17 cellular contexts compared by ENCODE assay signal in the genomic region with DNA sequence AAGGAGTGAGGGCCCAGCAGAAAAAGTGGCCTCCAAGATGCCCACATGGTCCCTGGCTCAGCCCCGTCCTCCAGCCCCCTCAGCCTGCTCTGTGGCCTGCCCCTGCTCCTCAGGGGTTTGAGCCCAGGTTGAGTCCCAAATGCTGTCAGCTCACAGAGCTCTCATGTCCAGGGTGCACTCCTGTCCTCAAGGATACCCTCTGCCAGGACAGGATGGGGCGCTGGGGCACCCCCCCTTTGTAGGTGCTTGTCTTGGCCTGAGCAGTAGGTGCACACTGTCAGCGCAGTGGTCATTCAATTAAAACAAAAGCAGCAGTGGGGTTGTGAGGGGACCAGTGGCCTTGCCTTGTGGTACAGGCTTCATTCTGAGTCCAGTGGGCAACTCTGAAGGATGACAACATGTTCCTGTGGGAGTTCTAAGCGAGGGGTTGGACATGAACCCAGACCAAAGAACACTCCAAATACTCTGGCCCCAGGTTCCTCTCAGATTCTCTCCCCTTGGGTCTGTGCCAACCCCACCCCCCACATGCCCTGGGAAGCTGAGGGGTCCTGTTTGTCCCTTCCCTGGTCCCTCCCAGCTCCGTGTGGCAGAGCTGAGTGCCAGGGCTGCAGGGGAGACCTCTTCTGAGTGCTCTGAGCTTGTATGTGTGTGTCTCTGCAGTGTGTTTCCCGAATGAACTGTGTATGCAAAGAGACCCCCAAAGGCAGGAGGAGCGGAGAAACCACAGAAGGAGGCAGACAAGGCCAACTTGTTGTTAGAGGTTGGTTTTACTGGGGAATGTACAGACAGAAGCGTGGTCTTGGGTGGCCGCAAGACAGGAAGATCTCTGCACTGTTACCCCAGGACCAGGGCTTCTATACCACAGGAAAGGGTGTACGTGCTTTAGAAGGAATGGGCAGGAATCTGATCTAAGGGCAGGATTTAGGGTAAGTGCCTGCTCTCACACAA.
DNase-seq lines count a peak whose midpoint lies in the region; ATAC-seq and TF ChIP-seq lines count a peak whose summit lies in the region.
"Had no signal": no experiment of that assay in that cellular context is flagged by ENCODE, and none has a peak within 500 bp of the region (broad histone marks: within the 10 kb centered on the region; RNA-seq: fewer than 3 reads in every experiment).

No MANE protein-coding gene starts in this region.

- H3K9me3 ChIP-seq in lower lobe of right lung, result peaks cover 13% of the 10 kb centered on the region

- no peak for DNase-seq in activated CD8-positive, alpha-beta T cell treated with anti-CD3 and anti-CD28 coated beads, Interleukin-2, amount 10 ng/mL, durations not matched to agents 7 days and 5 days
- no peak for DNase-seq in activated CD8-positive, alpha-beta T cell treated with anti-CD3 and anti-CD28 coated beads for 36 hours
- no peak for DNase-seq in T-helper 2 cell treated with Interferon-gamma antibody and Interleukin-4, amounts not matched to agents 5 μg/mL and 100 μg/mL, for 36 hours (ENCODE audit: low spot score)
- no peak for DNase-seq in lower lobe of right lung
- no peak for DNase-seq in stimulated activated naive B cell treated with anti-CD40 and anti-IgM and Interleukin-4, amounts not matched to agents 10 μg/mL and 1 μg/mL and 100 μg/mL, for 72 hours
- no peak for DNase-seq in GM13976 (ENCODE audit: low spot score)
- no peak for DNase-seq in HK-2 (ENCODE audit: unreplicated experiment)
- no peak for DNase-seq in HPDE6-E6E7 (ENCODE audit: extremely low spot score)
- DNase-seq: activated gamma-delta T cell; DMS79 treated with DMSO at 0.1 percent for 48 hours; naive thymus-derived CD8-positive, alpha-beta T cell; NCI-H2029 treated with DMSO at 0.1 percent for 48 hours; stimulated activated CD4-positive, alpha-beta T cell treated with anti-CD3 and anti-CD28 coated beads, Interleukin-15, amount 100 ng/mL, for 24 hours had no signal

- peaks cover 21% of the 10 kb centered on the region for H3K4me1 Mint-ChIP-seq in activated CD8-positive, alpha-beta T cell treated with anti-CD3 and anti-CD28 coated beads, Interleukin-2, amount 10 ng/mL, durations not matched to agents 7 days and 5 days (ENCODE audit: low read depth)
- peaks cover 14% of the 10 kb centered on the region for H3K4me1 Mint-ChIP-seq in activated CD8-positive, alpha-beta T cell treated with anti-CD3 and anti-CD28 coated beads for 36 hours (ENCODE audit: low read depth)
- H3K4me1 Mint-ChIP-seq in T-helper 2 cell treated with Interferon-gamma antibody and Interleukin-4, amounts not matched to agents 5 μg/mL and 100 μg/mL, for 36 hours (ENCODE audit: low read depth), result peaks cover 25% of the 10 kb centered on the region
- H3K4me1 Mint-ChIP-seq in stimulated activated naive B cell treated with anti-CD40 and anti-IgM and Interleukin-4, amounts not matched to agents 10 μg/mL and 1 μg/mL and 100 μg/mL, for 72 hours, result peaks cover 22 to 32% of the 10 kb centered on the region in 2 donors

- peak overlapping the region; percentile 32 for H3K27ac ChIP-seq in lower lobe of right lung
- H3K27ac ChIP-seq: foreskin keratinocyte had no signal

- peaks cover 15% of the 10 kb centered on the region for H3K27me3 Mint-ChIP-seq in activated CD8-positive, alpha-beta T cell treated with anti-CD3 and anti-CD28 coated beads, Interleukin-2, amount 10 ng/mL, durations not matched to agents 7 days and 5 days (ENCODE audit: low read depth)
- peaks cover 20% of the 10 kb centered on the region for H3K27me3 Mint-ChIP-seq in activated CD8-positive, alpha-beta T cell treated with anti-CD3 and anti-CD28 coated beads for 36 hours
- H3K27me3 Mint-ChIP-seq in T-helper 2 cell treated with Interferon-gamma antibody and Interleukin-4, amounts not matched to agents 5 μg/mL and 100 μg/mL, for 36 hours (ENCODE audit: low read depth), result peaks cover 7% of the 10 kb centered on the region
- H3K27me3 Mint-ChIP-seq in stimulated activated naive B cell treated with anti-CD40 and anti-IgM and Interleukin-4, amounts not matched to agents 10 μg/mL and 1 μg/mL and 100 μg/mL, for 72 hours, result peaks cover 9 to 15% of the 10 kb centered on the region in 2 donors

- no peak overlapping the region for H3K4me3 ChIP-seq in lower lobe of right lung

- CTCF ChIA-PET in activated CD8-positive, alpha-beta T cell treated with anti-CD3 and anti-CD28 coated beads, Interleukin-2, amount 10 ng/mL, durations not matched to agents 7 days and 5 days (lab: Charles Lee), result no interaction called here
- CTCF ChIA-PET in activated CD8-positive, alpha-beta T cell treated with anti-CD3 and anti-CD28 coated beads for 36 hours (lab: Charles Lee), result interaction anchor here (1.3 kb wide), 1 partner anchor 20 kb away, joined by 3 read pairs; no protein-coding TSS in a partner anchor

- no peak overlapping the region for H3K27ac Mint-ChIP-seq in activated CD8-positive, alpha-beta T cell treated with anti-CD3 and anti-CD28 coated beads, Interleukin-2, amount 10 ng/mL, durations not matched to agents 7 days and 5 days
- H3K27ac Mint-ChIP-seq in activated CD8-positive, alpha-beta T cell treated with anti-CD3 and anti-CD28 coated beads for 36 hours, result no peak overlapping the region
- H3K27ac Mint-ChIP-seq in T-helper 2 cell treated with Interferon-gamma antibody and Interleukin-4, amounts not matched to agents 5 μg/mL and 100 μg/mL, for 36 hours, result peak overlapping the region; percentile 96
- H3K27ac Mint-ChIP-seq in stimulated activated naive B cell treated with anti-CD40 and anti-IgM and Interleukin-4, amounts not matched to agents 10 μg/mL and 1 μg/mL and 100 μg/mL, for 72 hours, result peak overlapping the region; percentile 90
- H3K27ac Mint-ChIP-seq: naive thymus-derived CD8-positive, alpha-beta T cell; stimulated activated naive CD8-positive, alpha-beta T cell treated with anti-CD3 and anti-CD28 coated beads, Interleukin-15, Interleukin-2, amounts not matched to agents 100 ng/mL and 50 ng/mL, for 24 hours; WTC11 had no signal

- H3K27me3 ChIP-seq in lower lobe of right lung (ENCODE audit: low read depth), result no peaks in the 10 kb centered on the region

- H3K9me3 Mint-ChIP-seq in activated CD8-positive, alpha-beta T cell treated with anti-CD3 and anti-CD28 coated beads, Interleukin-2, amount 10 ng/mL, durations not matched to agents 7 days and 5 days (ENCODE audit: insufficient read depth), result peaks cover 5% of the 10 kb centered on the region
- H3K9me3 Mint-ChIP-seq in activated CD8-positive, alpha-beta T cell treated with anti-CD3 and anti-CD28 coated beads for 36 hours, result peaks cover 16% of the 10 kb centered on the region
- H3K9me3 Mint-ChIP-seq in T-helper 2 cell treated with Interferon-gamma antibody and Interleukin-4, amounts not matched to agents 5 μg/mL and 100 μg/mL, for 36 hours, result peaks cover 15% of the 10 kb centered on the region
- H3K9me3 Mint-ChIP-seq in stimulated activated naive B cell treated with anti-CD40 and anti-IgM and Interleukin-4, amounts not matched to agents 10 μg/mL and 1 μg/mL and 100 μg/mL, for 72 hours, result peaks cover 5 to 10% of the 10 kb centered on the region in 2 donors

- no peaks in the 10 kb centered on the region for H3K36me3 ChIP-seq in lower lobe of right lung

- intact Hi-C loops in activated CD8-positive, alpha-beta T cell treated with anti-CD3 and anti-CD28 coated beads for 36 hours (cut with micrococcal nuclease), result no loop called here
- intact Hi-C loops in lower lobe of right lung (cut with DNase I), result no loop called here

- no peak for TF ChIP-seq CTCF in activated CD8-positive, alpha-beta T cell treated with anti-CD3 and anti-CD28 coated beads for 36 hours (IDR thresholded peaks at IDR 0.05)
- TF ChIP-seq CTCF in lower lobe of right lung (IDR thresholded peaks at IDR 0.05) (no peak), GM13976 (IDR thresholded peaks at IDR 0.05; ENCODE audit: borderline replicate concordance, control extremely low read depth, extremely low read depth, insufficient read depth, missing control alignments) (no peak)

- H3K4me1 ChIP-seq in lower lobe of right lung, result peaks cover 20% of the 10 kb centered on the region
- H3K4me1 ChIP-seq: foreskin keratinocyte had no signal

- H3K36me3 Mint-ChIP-seq in activated CD8-positive, alpha-beta T cell treated with anti-CD3 and anti-CD28 coated beads, Interleukin-2, amount 10 ng/mL, durations not matched to agents 7 days and 5 days (ENCODE audit: low read depth), result peaks cover 8% of the 10 kb centered on the region
- H3K36me3 Mint-ChIP-seq in activated CD8-positive, alpha-beta T cell treated with anti-CD3 and anti-CD28 coated beads for 36 hours (ENCODE audit: low read depth), result peaks cover 10% of the 10 kb centered on the region
- H3K36me3 Mint-ChIP-seq in T-helper 2 cell treated with Interferon-gamma antibody and Interleukin-4, amounts not matched to agents 5 μg/mL and 100 μg/mL, for 36 hours (ENCODE audit: low read depth), result peaks cover 11% of the 10 kb centered on the region
- H3K36me3 Mint-ChIP-seq in stimulated activated naive B cell treated with anti-CD40 and anti-IgM and Interleukin-4, amounts not matched to agents 10 μg/mL and 1 μg/mL and 100 μg/mL, for 72 hours, result peaks cover 8 to 13% of the 10 kb centered on the region in 2 donors

- POLR2A ChIA-PET in activated CD8-positive, alpha-beta T cell treated with anti-CD3 and anti-CD28 coated beads, Interleukin-2, amount 10 ng/mL, durations not matched to agents 7 days and 5 days (lab: Charles Lee), result no interaction called here
- POLR2A ChIA-PET in activated CD8-positive, alpha-beta T cell treated with anti-CD3 and anti-CD28 coated beads for 36 hours (lab: Charles Lee), result no interaction called here

- in situ Hi-C loops in GM13976 (cut with MboI; ENCODE audit: low sequenced_read_pairs, unreplicated experiment), result no loop called here

- ATAC-seq in activated CD8-positive, alpha-beta T cell treated with anti-CD3 and anti-CD28 coated beads, Interleukin-2, amount 10 ng/mL, durations not matched to agents 7 days and 5 days, result peak; percentile 5
- ATAC-seq in activated CD8-positive, alpha-beta T cell treated with anti-CD3 and anti-CD28 coated beads for 36 hours, result no peak
- ATAC-seq in lower lobe of right lung, result no peak
- no peak for ATAC-seq in stimulated activated naive B cell treated with anti-CD40 and anti-IgM and Interleukin-4, amounts not matched to agents 10 μg/mL and 1 μg/mL and 100 μg/mL, for 72 hours (replicated peaks)
- ATAC-seq: HCT116; naive thymus-derived CD8-positive, alpha-beta T cell had no signal

- H3K4me3 Mint-ChIP-seq in activated CD8-positive, alpha-beta T cell treated with anti-CD3 and anti-CD28 coated beads, Interleukin-2, amount 10 ng/mL, durations not matched to agents 7 days and 5 days, result no peak overlapping the region
- H3K4me3 Mint-ChIP-seq in activated CD8-positive, alpha-beta T cell treated with anti-CD3 and anti-CD28 coated beads for 36 hours, result no peak overlapping the region
- peak overlapping the region; percentile 7 for H3K4me3 Mint-ChIP-seq in T-helper 2 cell treated with Interferon-gamma antibody and Interleukin-4, amounts not matched to agents 5 μg/mL and 100 μg/mL, for 36 hours
- peak overlapping the region in 1 of 2 donors; percentile 80 for H3K4me3 Mint-ChIP-seq in stimulated activated naive B cell treated with anti-CD40 and anti-IgM and Interleukin-4, amounts not matched to agents 10 μg/mL and 1 μg/mL and 100 μg/mL, for 72 hours
- H3K4me3 Mint-ChIP-seq: WTC11 had no signal

Comparison
In these comparisons a context has a peak if more than half of its experiments do, and no peak if none do; other contexts are left out.
1. H3K27ac Mint-ChIP-seq: peak in T-helper 2 cell treated with Interferon-gamma antibody and Interleukin-4, amounts not matched to agents 5 μg/mL and 100 μg/mL, for 36 hours (single experiment) and stimulated activated naive B cell treated with anti-CD40 and anti-IgM and Interleukin-4, amounts not matched to agents 10 μg/mL and 1 μg/mL and 100 μg/mL, for 72 hours (single experiment); none in activated CD8-positive, alpha-beta T cell treated with anti-CD3 and anti-CD28 coated beads, Interleukin-2, amount 10 ng/mL, durations not matched to agents 7 days and 5 days (single experiment) and activated CD8-positive, alpha-beta T cell treated with anti-CD3 and anti-CD28 coated beads for 36 hours (single experiment).